ENCODE assay signal across 24 cellular contexts in the genomic region with DNA sequence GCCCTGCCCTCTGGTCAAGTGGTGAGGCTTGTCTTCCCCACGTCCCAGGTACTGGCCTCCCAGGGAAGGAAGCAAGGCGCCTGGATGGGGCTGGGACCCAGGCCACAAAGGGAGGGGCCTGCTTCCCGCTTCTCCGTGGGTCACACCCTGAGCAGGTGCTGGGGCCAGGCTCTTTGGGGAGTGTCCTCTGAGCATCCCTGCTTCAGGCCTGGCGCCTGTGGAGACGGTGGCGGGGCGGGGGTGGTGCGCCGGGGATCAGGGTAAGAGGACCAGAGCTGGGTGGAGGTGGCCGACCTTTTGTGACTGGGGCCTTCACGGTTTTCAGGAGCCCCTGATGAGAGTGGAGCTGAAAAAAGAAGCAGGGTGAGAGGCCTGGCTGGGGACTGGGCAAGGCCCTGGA.
"Had no signal": no experiment of that assay in that cellular context is flagged by ENCODE, and none has a peak within 500 bp of the region (broad histone marks: within the 10 kb centered on the region; RNA-seq: fewer than 3 reads in every experiment).

No MANE protein-coding gene starts in this region.

- H3K4me3 Mint-ChIP-seq: activated CD4-positive, alpha-beta memory T cell treated with anti-CD3 and anti-CD28 coated beads for 36 hours; activated naive CD4-positive, alpha-beta T cell treated with anti-CD3 and anti-CD28 coated beads, Interleukin-2, amount 50 U/mL, for 24 hours; naive B cell; neural crest cell; stimulated activated effector memory CD8-positive, alpha-beta T cell treated with anti-CD3 and anti-CD28 coated beads, Interleukin-12 subunit alpha, Interleukin-12 subunit beta, amount 100 ng/mL, for 72 hours; stimulated activated naive CD8-positive, alpha-beta T cell treated with anti-CD3 and anti-CD28 coated beads, Interleukin-15, amount 100 ng/mL, for 72 hours had no signal

- H3K27ac Mint-ChIP-seq: activated CD4-positive, alpha-beta memory T cell treated with anti-CD3 and anti-CD28 coated beads for 36 hours; activated naive CD4-positive, alpha-beta T cell treated with anti-CD3 and anti-CD28 coated beads, Interleukin-2, amount 50 U/mL, for 24 hours had no signal

- H3K27me3 Mint-ChIP-seq: activated CD4-positive, alpha-beta memory T cell treated with anti-CD3 and anti-CD28 coated beads for 36 hours; activated naive CD4-positive, alpha-beta T cell treated with anti-CD3 and anti-CD28 coated beads, Interleukin-2, amount 50 U/mL, for 24 hours; naive B cell; stimulated activated naive CD8-positive, alpha-beta T cell treated with anti-CD3 and anti-CD28 coated beads, Interleukin-15, amount 100 ng/mL, for 72 hours had no signal

- DNase-seq: activated CD4-positive, alpha-beta memory T cell treated with anti-CD3 and anti-CD28 coated beads for 36 hours; activated CD4-positive, alpha-beta T cell treated with anti-CD3 and anti-CD28 coated beads for 48 hours; activated CD4-positive, CD25-positive, alpha-beta regulatory T cell; activated gamma-delta T cell treated with Interleukin-2 at 50 U/mL for 16 hours; anterior cingulate cortex; body of pancreas; effector CD4-positive, alpha-beta T cell; foreskin melanocyte; kidney; lower lobe of right lung; mesendoderm; naive B cell; posterior cingulate gyrus; small intestine; stimulated activated CD4-positive, alpha-beta T cell treated with anti-CD3 and anti-CD28 coated beads, Interleukin-2, amount 100 ng/mL, for 24 hours; stimulated activated naive CD8-positive, alpha-beta T cell treated with anti-CD3 and anti-CD28 coated beads, Interleukin-15, amount 100 ng/mL, for 72 hours; T1000; tibial artery had no signal

- H3K27me3 ChIP-seq: body of pancreas, cardiac muscle cell, tibial artery had no signal

- H3K4me3 ChIP-seq: body of pancreas, cardiac muscle cell, lower lobe of right lung, tibial artery had no signal

- ATAC-seq: body of pancreas; left lobe of liver; lower lobe of right lung; sciatic nerve; stimulated activated effector memory CD8-positive, alpha-beta T cell treated with anti-CD3 and anti-CD28 coated beads, Interleukin-12 subunit alpha, Interleukin-12 subunit beta, amount 100 ng/mL, for 72 hours; stimulated activated naive CD8-positive, alpha-beta T cell treated with anti-CD3 and anti-CD28 coated beads, Interleukin-15, amount 100 ng/mL, for 72 hours had no signal

- FAIRE-seq: kidney, small intestine had no signal

- H3K4me1 Mint-ChIP-seq: activated naive CD4-positive, alpha-beta T cell treated with anti-CD3 and anti-CD28 coated beads, Interleukin-2, amount 50 U/mL, for 24 hours; stimulated activated effector memory CD8-positive, alpha-beta T cell treated with anti-CD3 and anti-CD28 coated beads, Interleukin-12 subunit alpha, Interleukin-12 subunit beta, amount 100 ng/mL, for 72 hours had no signal

- H3K27ac ChIP-seq: body of pancreas, cardiac muscle cell, lower lobe of right lung, tibial artery had no signal

- H3K9me3 ChIP-seq: body of pancreas, lower lobe of right lung, tibial artery had no signal
